20 cellular contexts compared by ENCODE assay signal in the genomic region with DNA sequence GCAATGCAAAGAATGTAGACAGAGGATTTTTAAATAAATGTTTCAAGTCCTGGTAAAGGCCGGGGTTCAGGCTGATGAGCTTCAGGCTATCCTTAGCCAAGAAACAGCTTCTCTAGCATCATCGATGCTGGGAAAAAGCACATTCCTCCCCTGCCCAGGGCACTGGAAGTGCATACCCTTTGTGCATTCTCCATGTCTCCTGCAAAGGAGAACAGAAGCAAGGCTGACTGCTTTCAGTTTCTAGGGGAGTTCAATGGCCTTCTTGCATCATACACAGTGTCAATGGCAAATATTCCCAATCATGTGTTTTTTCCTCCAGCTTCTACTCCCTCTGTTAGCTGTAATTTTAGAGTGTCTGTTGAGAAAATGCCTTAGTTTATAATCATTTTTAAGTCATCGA. TPM values are rescaled to one million over a fixed set of nuclear protein-coding genes. Genes with fewer than 3 reads are reported as not detected.
A peak's percentile ranks its signal among the peaks of the same experiment; 100 is the strongest.
DNase-seq lines count a peak whose midpoint lies in the region; ATAC-seq lines count a peak whose summit lies in the region.
"Had no signal": no experiment of that assay in that cellular context is flagged by ENCODE, and none has a peak within 500 bp of the region (broad histone marks: within the 10 kb centered on the region; RNA-seq: fewer than 3 reads in every experiment).

No MANE protein-coding gene starts in this region.

- DNase-seq in EH (ENCODE audit: low read depth), result peak; percentile 85
- peak; percentile 35 for DNase-seq in OCI-M1 (lab: John Stamatoyannopoulos, UW)
- peak; percentile 23 for DNase-seq in epidermal melanocyte (ENCODE audit: insufficient read length, low spot score)
- DNase-seq in left lobe of liver (ENCODE audit: low spot score), result no peak
- DNase-seq in GDM1 (lab: John Stamatoyannopoulos, UW), result no peak
- no peak for DNase-seq in stimulated activated CD4-positive, alpha-beta T cell treated with anti-CD3 and anti-CD28 coated beads, Interleukin-2, amount 100 ng/mL, for 24 hours
- DNase-seq: activated B cell treated with CpG ODN at 0.5 μM for 24 hours; activated CD8-positive, alpha-beta T cell treated with anti-CD3 and anti-CD28 coated beads, Interleukin-2, amount 10 ng/mL, durations not matched to agents 7 days and 5 days; activated naive CD4-positive, alpha-beta T cell treated with Interleukin-2 at 50 U/mL for 16 hours; activated T-cell treated with anti-CD3 and anti-CD28 coated beads, Interleukin-2, amount 50 U/mL, for 4 hours; Calu3; effector memory CD8-positive, alpha-beta T cell; immature natural killer cell; KG1; naive B cell; NCI-H1694 treated with DMSO at 0.1 percent for 48 hours; T-helper 2 cell had no signal

- ATAC-seq in left lobe of liver (peak; percentile 90), GM19351 (IDR thresholded peaks at IDR 0.05; ENCODE audit: unreplicated experiment) (no peak), HG03196 (IDR thresholded peaks at IDR 0.05; ENCODE audit: unreplicated experiment) (no peak)
- ATAC-seq: activated CD8-positive, alpha-beta T cell treated with anti-CD3 and anti-CD28 coated beads, Interleukin-2, amount 10 ng/mL, durations not matched to agents 7 days and 5 days; activated T-cell treated with anti-CD3 and anti-CD28 coated beads, Interleukin-2, amount 50 U/mL, for 4 hours; effector memory CD8-positive, alpha-beta T cell; stimulated activated memory B cell treated with anti-CD40 and anti-IgM and Interleukin-4, amounts not matched to agents 10 μg/mL and 1 μg/mL and 100 μg/mL, for 72 hours had no signal

RNA-seq across cellular contexts. Expression of a gene that starts 59.9 kb away (rescaled TPM):
- total RNA-seq in left lobe of liver, result 0.88 TPM
- total RNA-seq: activated B cell treated with CpG ODN at 0.5 μM for 24 hours; activated CD8-positive, alpha-beta T cell treated with anti-CD3 and anti-CD28 coated beads, Interleukin-2, amount 10 ng/mL, durations not matched to agents 7 days and 5 days had no signal

Comparison
In these comparisons a context has a peak if more than half of its experiments do, and no peak if none do; other contexts are left out.
1. DNase-seq: peak in EH (single experiment), OCI-M1 (single experiment) and epidermal melanocyte (single experiment); none in left lobe of liver (single experiment), GDM1 (single experiment) and stimulated activated CD4-positive, alpha-beta T cell treated with anti-CD3 and anti-CD28 coated beads, Interleukin-2, amount 100 ng/mL, for 24 hours (0 of 2).